1 cellular context compared by ENCODE assay signal in genomic region chr2:15049096-15049993, GRCh38.
TF ChIP-seq lines count a peak whose summit lies in the region.

No MANE protein-coding gene starts in this region.

TF ChIP-seq in H1, 55 proteins besides CTCF, POLR2A, EP300 and RAD21:
- TF ChIP-seq TAF1 (IDR thresholded peaks at IDR 0.05; ENCODE audit: low read depth, low read length) (no peak), SIN3A (conservative IDR thresholded peaks at IDR 0.05 in 1 of 2, IDR thresholded peaks at IDR 0.05 in 1 of 2; ENCODE audit: low read depth in 1 of 2, low read length in 2 of 2) (no peak), CHD1 (IDR thresholded peaks at IDR 0.05; ENCODE audit: low read depth, low read length) (no peak), SAP30 (IDR thresholded peaks at IDR 0.05; ENCODE audit: insufficient read depth, insufficient replicate concordance, low read length) (no peak)
